Comparison of ENCODE assay signal across 32 cellular contexts in the genomic region with DNA sequence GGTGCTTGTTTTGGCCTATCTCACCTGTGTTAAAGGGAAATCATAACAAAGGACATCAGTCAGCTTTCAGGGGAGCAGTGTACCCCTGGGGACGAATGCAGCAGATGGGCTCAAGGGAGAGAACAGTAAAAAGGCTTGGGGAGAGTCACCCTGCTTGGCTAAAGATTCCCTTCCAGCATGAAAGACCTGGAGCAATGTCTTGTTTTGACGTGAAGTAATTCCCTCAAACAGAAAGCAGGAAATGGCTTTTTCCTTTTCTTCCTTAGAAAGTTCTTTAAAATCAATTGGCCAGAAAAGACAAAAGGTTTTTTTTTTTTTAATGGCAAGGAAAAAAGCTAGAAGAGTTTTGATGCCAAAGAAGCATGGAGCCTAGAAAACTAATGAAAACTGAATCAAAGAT.
"Had no signal": no experiment of that assay in that cellular context is flagged by ENCODE, and none has a peak within 500 bp of the region (broad histone marks: within the 10 kb centered on the region; RNA-seq: fewer than 3 reads in every experiment).

No MANE protein-coding gene starts in this region.

- H3K9me3 ChIP-seq: adrenal gland, body of pancreas, esophagus squamous epithelium, heart left ventricle had no signal

- H3K27ac ChIP-seq: adrenal gland, body of pancreas, epithelial cell of prostate, esophagus squamous epithelium, heart left ventricle, WERI-Rb-1 had no signal

- H3K4me3 ChIP-seq: adrenal gland, body of pancreas, esophagus squamous epithelium, heart left ventricle had no signal

- ATAC-seq: activated CD4-positive, alpha-beta T cell treated with anti-CD3 and anti-CD28 coated beads for 36 hours; activated naive CD4-positive, alpha-beta T cell treated with anti-CD3 and anti-CD28 coated beads, Interleukin-2, amount 50 U/mL, for 72 hours; activated T-cell treated with anti-CD3 and anti-CD28 coated beads, Interleukin-2, amount 50 U/mL, for 72 hours; body of pancreas; heart left ventricle; T-cell had no signal

- DNase-seq: activated CD4-positive, alpha-beta memory T cell treated with anti-CD3 and anti-CD28 coated beads, Interleukin-2, amount 10 ng/mL, durations not matched to agents 7 days and 5 days; activated CD4-positive, alpha-beta T cell treated with anti-CD3 and anti-CD28 coated beads for 36 hours; activated CD4-positive, alpha-beta T cell treated with anti-CD3 and anti-CD28 coated beads, Interleukin-2, amount 10 ng/mL, durations not matched to agents 24 days and 14 days; activated CD4-positive, alpha-beta T cell treated with anti-CD3 and anti-CD28 coated beads, Interleukin-2, amount 50 U/mL, for 4 hours; activated CD4-positive, CD25-positive, alpha-beta regulatory T cell; activated CD4-positive, CD25-positive, alpha-beta regulatory T cell treated with anti-CD3 and anti-CD28 coated beads, Interleukin-2, amount 50 U/mL, for 72 hours; activated CD8-positive, alpha-beta memory T cell treated with anti-CD3 and anti-CD28 coated beads, Interleukin-2, amount 50 U/mL, for 48 hours; activated gamma-delta T cell; activated naive CD4-positive, alpha-beta T cell; activated naive CD4-positive, alpha-beta T cell treated with anti-CD3 and anti-CD28 coated beads, Interleukin-2, amount 10 ng/mL, durations not matched to agents 7 days and 5 days; activated T-cell treated with anti-CD3 and anti-CD28 coated beads for 4 hours; activated T-cell treated with anti-CD3 and anti-CD28 coated beads, Interleukin-2, amount 50 U/mL, for 24 hours; activated T-cell treated with anti-CD3 and anti-CD28 coated beads, Interleukin-2, amount 50 U/mL, for 72 hours; adrenal gland; amygdala; aorta; body of pancreas; caudate nucleus; cortex of kidney; effector CD8-positive, alpha-beta T cell; esophagus squamous epithelium; foreskin melanocyte; glutamatergic neuron; heart left ventricle; hypothalamus; T-cell; T1000; WERI-Rb-1 had no signal

- H3K27ac Mint-ChIP-seq: activated CD4-positive, alpha-beta memory T cell treated with anti-CD3 and anti-CD28 coated beads, Interleukin-2, amount 10 ng/mL, durations not matched to agents 7 days and 5 days; activated CD4-positive, alpha-beta T cell treated with anti-CD3 and anti-CD28 coated beads for 36 hours; activated CD4-positive, alpha-beta T cell treated with anti-CD3 and anti-CD28 coated beads, Interleukin-2, amount 10 ng/mL, durations not matched to agents 24 days and 14 days; activated naive CD4-positive, alpha-beta T cell treated with anti-CD3 and anti-CD28 coated beads, Interleukin-2, amount 10 ng/mL, durations not matched to agents 7 days and 5 days; activated naive CD4-positive, alpha-beta T cell treated with anti-CD3 and anti-CD28 coated beads, Interleukin-2, amount 50 U/mL, for 72 hours; activated T-cell treated with anti-CD3 and anti-CD28 coated beads, Interleukin-2, amount 50 U/mL, for 24 hours; activated T-cell treated with anti-CD3 and anti-CD28 coated beads, Interleukin-2, amount 50 U/mL, for 72 hours; T-cell; T-helper 1 cell treated with Interleukin-12 subunit alpha and Interleukin-12 subunit beta and Interleukin-4 antibody, amounts not matched to agents 30 μg/mL and 1 μg/mL, for 36 hours had no signal

- H3K27me3 ChIP-seq: adrenal gland, body of pancreas, esophagus squamous epithelium, heart left ventricle had no signal

- H3K4me1 Mint-ChIP-seq: activated CD4-positive, alpha-beta memory T cell treated with anti-CD3 and anti-CD28 coated beads, Interleukin-2, amount 10 ng/mL, durations not matched to agents 7 days and 5 days; activated CD4-positive, alpha-beta T cell treated with anti-CD3 and anti-CD28 coated beads for 36 hours; activated CD4-positive, alpha-beta T cell treated with anti-CD3 and anti-CD28 coated beads, Interleukin-2, amount 10 ng/mL, durations not matched to agents 24 days and 14 days; activated naive CD4-positive, alpha-beta T cell treated with anti-CD3 and anti-CD28 coated beads, Interleukin-2, amount 10 ng/mL, durations not matched to agents 7 days and 5 days; T-cell had no signal

- H3K4me1 ChIP-seq: adrenal gland, body of pancreas, esophagus squamous epithelium had no signal

- H3K27me3 Mint-ChIP-seq: activated CD4-positive, alpha-beta memory T cell treated with anti-CD3 and anti-CD28 coated beads, Interleukin-2, amount 10 ng/mL, durations not matched to agents 7 days and 5 days; activated CD4-positive, alpha-beta T cell treated with anti-CD3 and anti-CD28 coated beads for 36 hours; activated CD4-positive, alpha-beta T cell treated with anti-CD3 and anti-CD28 coated beads, Interleukin-2, amount 10 ng/mL, durations not matched to agents 24 days and 14 days; activated naive CD4-positive, alpha-beta T cell treated with anti-CD3 and anti-CD28 coated beads, Interleukin-2, amount 10 ng/mL, durations not matched to agents 7 days and 5 days; activated T-cell treated with anti-CD3 and anti-CD28 coated beads, Interleukin-2, amount 50 U/mL, for 24 hours; T-cell had no signal

- FAIRE-seq: colon had no signal

- H3K4me3 Mint-ChIP-seq: activated CD4-positive, alpha-beta memory T cell treated with anti-CD3 and anti-CD28 coated beads, Interleukin-2, amount 10 ng/mL, durations not matched to agents 7 days and 5 days; activated CD4-positive, alpha-beta T cell treated with anti-CD3 and anti-CD28 coated beads for 36 hours; activated CD4-positive, alpha-beta T cell treated with anti-CD3 and anti-CD28 coated beads, Interleukin-2, amount 10 ng/mL, durations not matched to agents 24 days and 14 days; activated naive CD4-positive, alpha-beta T cell treated with anti-CD3 and anti-CD28 coated beads, Interleukin-2, amount 10 ng/mL, durations not matched to agents 7 days and 5 days; activated T-cell treated with anti-CD3 and anti-CD28 coated beads, Interleukin-2, amount 50 U/mL, for 24 hours; activated T-cell treated with anti-CD3 and anti-CD28 coated beads, Interleukin-2, amount 50 U/mL, for 72 hours; T-cell; T-helper 1 cell treated with Interleukin-12 subunit alpha and Interleukin-12 subunit beta and Interleukin-4 antibody, amounts not matched to agents 30 μg/mL and 1 μg/mL, for 36 hours had no signal

- H3K36me3 Mint-ChIP-seq: activated naive CD4-positive, alpha-beta T cell treated with anti-CD3 and anti-CD28 coated beads, Interleukin-2, amount 10 ng/mL, durations not matched to agents 7 days and 5 days; activated naive CD4-positive, alpha-beta T cell treated with anti-CD3 and anti-CD28 coated beads, Interleukin-2, amount 50 U/mL, for 72 hours had no signal

- H3K9me3 Mint-ChIP-seq: activated CD4-positive, alpha-beta memory T cell treated with anti-CD3 and anti-CD28 coated beads, Interleukin-2, amount 10 ng/mL, durations not matched to agents 7 days and 5 days; activated CD4-positive, alpha-beta T cell treated with anti-CD3 and anti-CD28 coated beads, Interleukin-2, amount 10 ng/mL, durations not matched to agents 24 days and 14 days; activated naive CD4-positive, alpha-beta T cell treated with anti-CD3 and anti-CD28 coated beads, Interleukin-2, amount 10 ng/mL, durations not matched to agents 7 days and 5 days; activated naive CD4-positive, alpha-beta T cell treated with anti-CD3 and anti-CD28 coated beads, Interleukin-2, amount 50 U/mL, for 72 hours; activated T-cell treated with anti-CD3 and anti-CD28 coated beads, Interleukin-2, amount 50 U/mL, for 24 hours; activated T-cell treated with anti-CD3 and anti-CD28 coated beads, Interleukin-2, amount 50 U/mL, for 72 hours; T-cell; T-helper 1 cell treated with Interleukin-12 subunit alpha and Interleukin-12 subunit beta and Interleukin-4 antibody, amounts not matched to agents 30 μg/mL and 1 μg/mL, for 36 hours had no signal
